In the genomic region with DNA sequence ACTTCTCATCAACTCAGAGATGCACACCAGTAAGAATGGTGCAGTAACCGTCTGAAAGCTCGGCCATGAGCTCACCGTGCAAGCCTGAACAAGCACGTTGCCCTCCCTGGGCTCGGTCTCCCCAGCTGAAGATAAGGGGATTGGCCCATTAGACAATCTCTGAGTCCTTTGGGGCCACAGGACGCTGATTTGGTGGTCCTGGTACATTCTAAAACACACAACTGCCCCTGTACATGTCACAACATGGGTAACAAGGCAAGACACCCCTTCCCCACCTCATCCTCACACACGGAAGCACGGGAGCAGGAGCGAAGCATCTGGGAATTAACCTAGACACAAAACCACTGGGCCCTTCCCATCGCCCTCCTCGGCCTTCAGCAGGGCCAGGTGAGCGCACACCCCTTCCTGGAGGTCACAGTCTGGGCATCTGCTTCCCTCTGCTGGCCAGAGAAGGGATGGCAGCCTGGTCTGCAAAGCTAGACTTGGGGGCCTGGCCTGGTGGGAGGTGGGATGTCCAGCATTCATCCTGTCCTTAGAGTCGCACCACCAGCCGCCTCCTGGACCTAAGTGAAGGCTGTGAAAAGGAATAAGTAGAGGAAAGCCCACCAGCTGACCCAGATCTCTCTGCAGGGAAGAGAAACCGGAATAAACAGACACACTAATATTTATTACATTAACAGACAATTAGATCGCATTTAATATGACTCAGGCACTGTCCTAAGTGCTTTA, we compare ENCODE assay signal across 1 cellular context.
TF ChIP-seq lines count a peak whose summit lies in the region.

No MANE protein-coding gene starts in this region.

TF ChIP-seq in K562, 482 proteins besides CTCF, POLR2A, EP300 and RAD21 (continued from another document and continues in another):
- TF ChIP-seq TCF7L2 (IDR thresholded peaks at IDR 0.05; ENCODE audit: low read depth, low read length) (no peak), SMC3 (conservative IDR thresholded peaks at IDR 0.05; ENCODE audit: insufficient read depth, low read depth, low read length) (peak; percentile 96), ZNF589 (CRISPR knock-in tag; IDR thresholded peaks at IDR 0.05; ENCODE audit: low read depth) (no peak), SETDB1 (IDR thresholded peaks at IDR 0.05; ENCODE audit: low read length) (no peak), ZBTB1 (CRISPR knock-in tag; IDR thresholded peaks at IDR 0.05; ENCODE audit: borderline replicate concordance, low read depth) (0 out of 2 replicates have a peak, but pooled peaks have one; percentile 27), ZFP36 (IDR thresholded peaks at IDR 0.05; ENCODE audit: low read depth, low read length, partially characterized antibody) (no peak), RB1 (IDR thresholded peaks at IDR 0.05; ENCODE audit: low read depth) (peak; percentile 45; the same call in 1 of the 2 replicates), ZNF174 (CRISPR knock-in tag; IDR thresholded peaks at IDR 0.05) (no peak), PHF20 (IDR thresholded peaks at IDR 0.05; ENCODE audit: partially characterized antibody) (no peak), ARID1B (IDR thresholded peaks at IDR 0.05) (no peak), NCOA1 (IDR thresholded peaks at IDR 0.05; ENCODE audit: low read depth) (no peak), ELF2 (CRISPR knock-in tag; IDR thresholded peaks at IDR 0.05) (no peak), WHSC1 (IDR thresholded peaks at IDR 0.05; ENCODE audit: low read length) (no peak), HNRNPL (IDR thresholded peaks at IDR 0.05; ENCODE audit: low read depth, low read length) (no peak), CHD1 (IDR thresholded peaks at IDR 0.05; ENCODE audit: low read length) (no peak), ZNF445 (CRISPR knock-in tag; IDR thresholded peaks at IDR 0.05; ENCODE audit: low read depth) (no peak), PML (IDR thresholded peaks at IDR 0.05; ENCODE audit: low read length) (no peak), RNF2 (IDR thresholded peaks at IDR 0.05) (no peak), ZNF124 (CRISPR knock-in tag; IDR thresholded peaks at IDR 0.05) (no peak), ETS1 (conservative IDR thresholded peaks at IDR 0.05; ENCODE audit: control insufficient read depth, low read depth, low read length) (no peak), SMARCA4 (IDR thresholded peaks at IDR 0.05) (no peak), ZNF655 (CRISPR knock-in tag; IDR thresholded peaks at IDR 0.05) (no peak), KDM2B (CRISPR knock-in tag; IDR thresholded peaks at IDR 0.05) (no peak), ZBTB12 (CRISPR knock-in tag; IDR thresholded peaks at IDR 0.05) (no peak), HDAC1 (IDR thresholded peaks at IDR 0.05) (peak in 1 of 2 experiments; percentile 15; a peak in 1 of 4 replicates), ZBTB7A (IDR thresholded peaks at IDR 0.05; ENCODE audit: borderline replicate concordance, control insufficient read depth, low read depth, low read length) (peak; percentile 52; the same call in 1 of the 2 replicates), TEAD4 (IDR thresholded peaks at IDR 0.05; ENCODE audit: low read length) (no peak), TEAD4 (CRISPR knock-in tag; IDR thresholded peaks at IDR 0.05; ENCODE audit: borderline replicate concordance) (no peak), TCF7 (IDR thresholded peaks at IDR 0.05; ENCODE audit: borderline replicate concordance) (no peak), MIER1 (IDR thresholded peaks at IDR 0.05; ENCODE audit: low read depth) (no peak), RREB1 (CRISPR knock-in tag; IDR thresholded peaks at IDR 0.05) (no peak), SPI1 (IDR thresholded peaks at IDR 0.05; ENCODE audit: borderline replicate concordance, low read depth, low read length) (no peak), U2AF2 (optimal IDR thresholded peaks at IDR 0.05; ENCODE audit: low read depth, low read length) (no peak), YBX1 (IDR thresholded peaks at IDR 0.05) (no peak), NKRF (IDR thresholded peaks at IDR 0.05; ENCODE audit: borderline replicate concordance) (no peak), RFX1 (IDR thresholded peaks at IDR 0.05) (no peak), CBFA2T3 (IDR thresholded peaks at IDR 0.05) (no peak), ETV5 (CRISPR knock-in tag; IDR thresholded peaks at IDR 0.05; ENCODE audit: low read depth) (no peak)
- TF ChIP-seq, protein P1, sequence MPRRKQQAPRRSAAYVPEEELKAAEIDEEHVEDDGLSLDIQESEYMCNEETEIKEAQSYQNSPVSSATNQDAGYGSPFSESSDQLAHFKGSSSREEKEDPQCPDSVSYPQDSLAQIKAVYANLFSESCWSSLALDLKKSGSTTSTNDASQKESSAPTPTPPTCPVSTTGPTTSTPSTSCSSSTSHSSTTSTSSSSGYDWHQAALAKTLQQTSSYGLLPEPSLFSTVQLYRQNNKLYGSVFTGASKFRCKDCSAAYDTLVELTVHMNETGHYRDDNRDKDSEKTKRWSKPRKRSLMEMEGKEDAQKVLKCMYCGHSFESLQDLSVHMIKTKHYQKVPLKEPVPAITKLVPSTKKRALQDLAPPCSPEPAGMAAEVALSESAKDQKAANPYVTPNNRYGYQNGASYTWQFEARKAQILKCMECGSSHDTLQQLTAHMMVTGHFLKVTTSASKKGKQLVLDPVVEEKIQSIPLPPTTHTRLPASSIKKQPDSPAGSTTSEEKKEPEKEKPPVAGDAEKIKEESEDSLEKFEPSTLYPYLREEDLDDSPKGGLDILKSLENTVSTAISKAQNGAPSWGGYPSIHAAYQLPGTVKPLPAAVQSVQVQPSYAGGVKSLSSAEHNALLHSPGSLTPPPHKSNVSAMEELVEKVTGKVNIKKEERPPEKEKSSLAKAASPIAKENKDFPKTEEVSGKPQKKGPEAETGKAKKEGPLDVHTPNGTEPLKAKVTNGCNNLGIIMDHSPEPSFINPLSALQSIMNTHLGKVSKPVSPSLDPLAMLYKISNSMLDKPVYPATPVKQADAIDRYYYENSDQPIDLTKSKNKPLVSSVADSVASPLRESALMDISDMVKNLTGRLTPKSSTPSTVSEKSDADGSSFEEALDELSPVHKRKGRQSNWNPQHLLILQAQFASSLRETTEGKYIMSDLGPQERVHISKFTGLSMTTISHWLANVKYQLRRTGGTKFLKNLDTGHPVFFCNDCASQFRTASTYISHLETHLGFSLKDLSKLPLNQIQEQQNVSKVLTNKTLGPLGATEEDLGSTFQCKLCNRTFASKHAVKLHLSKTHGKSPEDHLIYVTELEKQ (CRISPR knock-in tag; IDR thresholded peaks at IDR 0.05): no peak
- TF ChIP-seq, protein P2, sequence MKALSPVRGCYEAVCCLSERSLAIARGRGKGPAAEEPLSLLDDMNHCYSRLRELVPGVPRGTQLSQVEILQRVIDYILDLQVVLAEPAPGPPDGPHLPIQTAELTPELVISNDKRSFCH (CRISPR knock-in tag; IDR thresholded peaks at IDR 0.05): no peak
- TF ChIP-seq, protein P2 (tag; IDR thresholded peaks at IDR 0.05): no peak
- TF ChIP-seq, protein P3, sequence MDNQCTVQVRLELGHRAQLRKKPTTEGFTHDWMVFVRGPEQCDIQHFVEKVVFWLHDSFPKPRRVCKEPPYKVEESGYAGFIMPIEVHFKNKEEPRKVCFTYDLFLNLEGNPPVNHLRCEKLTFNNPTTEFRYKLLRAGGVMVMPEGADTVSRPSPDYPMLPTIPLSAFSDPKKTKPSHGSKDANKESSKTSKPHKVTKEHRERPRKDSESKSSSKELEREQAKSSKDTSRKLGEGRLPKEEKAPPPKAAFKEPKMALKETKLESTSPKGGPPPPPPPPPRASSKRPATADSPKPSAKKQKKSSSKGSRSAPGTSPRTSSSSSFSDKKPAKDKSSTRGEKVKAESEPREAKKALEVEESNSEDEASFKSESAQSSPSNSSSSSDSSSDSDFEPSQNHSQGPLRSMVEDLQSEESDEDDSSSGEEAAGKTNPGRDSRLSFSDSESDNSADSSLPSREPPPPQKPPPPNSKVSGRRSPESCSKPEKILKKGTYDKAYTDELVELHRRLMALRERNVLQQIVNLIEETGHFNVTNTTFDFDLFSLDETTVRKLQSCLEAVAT (IDR thresholded peaks at IDR 0.05): no peak
